In genomic region chr14:39218171-39218769, GRCh38 we compare ENCODE assay signal across 1 cellular context.
TF ChIP-seq lines count a peak whose summit lies in the region.

No MANE protein-coding gene starts in this region.

TF ChIP-seq in SK-N-SH treated with all-trans-retinoic acid at 6 μM for 48 hours, 23 proteins besides CTCF, POLR2A, EP300 and RAD21 (continued from another document):
- no peak for TF ChIP-seq ISL1 (CRISPR knock-in tag; IDR thresholded peaks at IDR 0.05)
